ENCODE assay signal across 9 cellular contexts in genomic region chr22:36238348-36239149, GRCh38. TPM values are rescaled to one million over a fixed set of nuclear protein-coding genes. Genes with fewer than 3 reads are reported as not detected.
DNase-seq lines count a peak whose midpoint lies in the region; ATAC-seq, FAIRE-seq and TF ChIP-seq lines count a peak whose summit lies in the region.
"Had no signal": no experiment of that assay in that cellular context is flagged by ENCODE, and none has a peak within 500 bp of the region (broad histone marks: within the 10 kb centered on the region; RNA-seq: fewer than 3 reads in every experiment).

No MANE protein-coding gene starts in this region.

- H2AFZ ChIP-seq in K562 (ENCODE audit: low read depth, low read length) = peak overlapping the region; percentile 94

- no peak for TF ChIP-seq RAD21 in K562 (CRISPR knock-in tag; conservative IDR thresholded peaks at IDR 0.05 in 1 of 2, IDR thresholded peaks at IDR 0.05 in 1 of 2)

- POLR2A ChIA-PET in K562 (lab: Yijun Ruan, JAX) = interaction anchor here (0.6 to 3.2 kb wide), 9 partner anchors 8 to 252 kb away, joined by 3 to 15 read pairs (median 3); partner anchors contain the start of genes APOL1 and APOL3

- H3K79me2 ChIP-seq in K562 (ENCODE audit: control insufficient read depth, insufficient read depth, low read length) = peaks cover 23% of the 10 kb centered on the region

- TF ChIP-seq EP300 in K562 (IDR thresholded peaks at IDR 0.05; ENCODE audit: low read length) = no peak

- intact Hi-C loops in K562 (cut with micrococcal nuclease) = loop anchor here (5.0 kb wide), 1 partner anchor 39 kb away; no protein-coding TSS in a partner anchor

- peak overlapping the region; percentile 74 to 89 for H3K9ac ChIP-seq in K562 (ENCODE audit: insufficient read depth in 1 of 2, low read depth in 2 of 2, low read length in 2 of 2)

- H3K4me2 ChIP-seq in K562 (ENCODE audit: insufficient read depth, low read length) = peak overlapping the region; percentile 97

- H3K36me3 ChIP-seq in K562 (ENCODE audit: control insufficient read depth, insufficient read depth, low read length) = peaks cover 3% of the 10 kb centered on the region; the same call in 1 of the 3 replicates

- H3K9me3 ChIP-seq in K562 (replicated peaks; ENCODE audit: control insufficient read depth, insufficient read depth, low read depth, low read length) = peaks cover 2% of the 10 kb centered on the region; the same call in 1 of the 2 replicates

- TF ChIP-seq CTCF in LNCaP clone FGC (IDR thresholded peaks at IDR 0.05; ENCODE audit: control insufficient read depth, extremely low read depth, insufficient read depth) (no peak), K562 (IDR thresholded peaks at IDR 0.05 in 2 of 3, conservative IDR thresholded peaks at IDR 0.05 in 1 of 3; ENCODE audit: insufficient read depth in 2 of 3, low read depth in 1 of 3, low read length in 3 of 3) (no peak)

- DNase-seq in LNCaP clone FGC (ENCODE audit: low read depth) (no peak), K562 (ENCODE audit: extremely low read depth in 1 of 4, low spot score in 3 of 4) (peak; percentile 36 to 48 (median 45)), NCI-H2171 (lab: John Stamatoyannopoulos, UW) (no peak), NCI-H1930 (lab: John Stamatoyannopoulos, UW) (no peak)

- H3K4me3 ChIP-seq in GM08714 (ENCODE audit: low read length) (peak overlapping the region; percentile 90), LNCaP clone FGC (ENCODE audit: low read depth, low read length) (peak overlapping the region; percentile 73), K562 (peak overlapping the region; percentile 59)

- CTCF ChIA-PET in K562 (lab: Yijun Ruan, JAX; ENCODE audit: low intra/inter-chr PET ratio) = no interaction called here

- no TSS peak for BruUV-seq in K562 (replicated peaks; lab: Mats Ljungman, UMichigan)

- H3K27me3 ChIP-seq in K562 (ENCODE audit: control insufficient read depth in 2 of 2, insufficient read depth in 2 of 2, low read length in 2 of 2) = no peaks in the 10 kb centered on the region
- H3K27me3 ChIP-seq in layer of hippocampus (ENCODE audit: control insufficient read depth, insufficient read depth, low read length) = no peaks in the 10 kb centered on the region

- peaks cover 4 to 6% of the 10 kb centered on the region in 2 experiments; a peak in 4 of 5 replicates for H3K4me1 ChIP-seq in K562 (replicated peaks in 1 of 2; ENCODE audit: control insufficient read depth in 2 of 2, insufficient read depth in 2 of 2, low read length in 2 of 2)

- H3K9me1 ChIP-seq in K562 (ENCODE audit: control insufficient read depth, insufficient read depth, low read length) = no peaks in the 10 kb centered on the region

- H3K27ac ChIP-seq in K562 (ENCODE audit: extremely low read depth, low read depth, low read length) (peak overlapping the region; percentile 87), layer of hippocampus (ENCODE audit: low read depth, low read length) (peak overlapping the region; percentile 81), temporal lobe (ENCODE audit: low read depth, low read length) (peak overlapping the region; percentile 92)

- FAIRE-seq in K562 (lab: Jason Lieb, UNC) = peak; percentile 70
- FAIRE-seq: TTC549 had no signal

- in situ Hi-C loops in K562 (cut with MboI) = no loop called here

- H4K20me1 ChIP-seq in K562 (replicated peaks; ENCODE audit: control insufficient read depth, insufficient read depth, low read length) = no peaks in the 10 kb centered on the region

- WGBS in K562 (ENCODE audit: insufficient coverage, low coverage, missing lambda C conversion rate) = 0% methylated on average over 5 of the region's 5 CpGs

- ATAC-seq in K562 (peak; percentile 66), HG02970 (IDR thresholded peaks at IDR 0.05; ENCODE audit: low FRiP score, unreplicated experiment) (no peak)

- no peak for TF ChIP-seq POLR2A in K562 (conservative IDR thresholded peaks at IDR 0.05)

TF ChIP-seq in K562, 482 proteins besides CTCF, POLR2A, EP300 and RAD21:
- 0 out of 2 replicates have a peak, but pooled peaks have one; percentile 28 for TF ChIP-seq JUND (IDR thresholded peaks at IDR 0.05; ENCODE audit: borderline replicate concordance, low read depth, low read length)
- no peak; the same call in 2 of the 3 replicates for TF ChIP-seq JUND (tag; IDR thresholded peaks at IDR 0.05; ENCODE audit: borderline replicate concordance, low read depth, low read length)
- 0 out of 2 replicates have a peak, but pooled peaks have one; percentile 47 for TF ChIP-seq ZNF184 (CRISPR knock-in tag; IDR thresholded peaks at IDR 0.05)
- TF ChIP-seq TAF9B (IDR thresholded peaks at IDR 0.05; ENCODE audit: partially characterized antibody) = peak; percentile 14
- no peak for TF ChIP-seq POLR2AphosphoS5 (IDR thresholded peaks at IDR 0.05; ENCODE audit: control insufficient read depth, insufficient read depth, low read depth, low read length)
- peak; percentile 59 for TF ChIP-seq NFIC (IDR thresholded peaks at IDR 0.05)
TF ChIP-seq in K562: peak in this region for 4.

RNA-seq across cellular contexts. Expression of gene APOL2, which starts 0.8 kb away (rescaled TPM):
- total RNA-seq in K562 (2011; cell fraction: chromatin; rRNA removed; ENCODE audit: low replicate concordance) = 7.9 and 14.5 TPM in 2 replicates
- 9.6 and 11.0 TPM in 2 replicates for total RNA-seq in K562 (2011; cell fraction: nucleolus; rRNA removed)
- total RNA-seq in K562 (2011; cell fraction: nucleoplasm; rRNA removed) = 11.5 and 15.8 TPM in 2 replicates
- total RNA-seq in K562 (2014; rRNA removed) (8.9 and 9.7 TPM in 2 replicates), K562 (2014; rRNA removed; fragmentation: Illumina TruSeq; extraction: Trizol) (9.3 and 10.6 TPM in 2 replicates), K562 (2015; rRNA removed; fragmentation: Illumina TruSeq; extraction: Trizol) (9.6 and 10.6 TPM in 2 replicates), K562 (2021) (9.7 and 10.6 TPM in 2 replicates), temporal lobe (6.1 TPM)
- polyA plus RNA-seq in K562 (2011; rRNA removed) (5.4 and 7.7 TPM in 2 replicates), K562 (2014; fragmentation: Illumina TruSeq; extraction: Trizol) (8.9 and 9.4 TPM in 2 replicates), K562 (2014; fragmentation: Nextera tagmentation; extraction: Ambion mirVana) (1 to 10 TPM; 2.7 to 6.8 TPM), K562 (2014; rRNA removed) (6.6 and 6.9 TPM in 2 replicates)
- polyA plus RNA-seq in K562 (2011; cell fraction: cytosol; rRNA removed) = 5.7 and 7.9 TPM in 2 replicates
- 7.8 and 12.8 TPM in 2 replicates for polyA plus RNA-seq in K562 (2011; cell fraction: nucleus; rRNA removed)
- polyA plus RNA-seq in K562 (2012) = 12.3 and 12.8 TPM in 2 replicates
- polyA minus RNA-seq in K562 (2011; rRNA and poly(A)+ RNA removed) = 7.8 and 13.2 TPM in 2 replicates
- 3.5 and 6.3 TPM in 2 replicates for polyA minus RNA-seq in K562 (2011; cell fraction: cytosol; rRNA and poly(A)+ RNA removed)
- polyA minus RNA-seq in K562 (2011; cell fraction: nucleus; rRNA and poly(A)+ RNA removed) = 2.4 and 3.6 TPM in 2 replicates

RNA-seq across cellular contexts. Expression of gene APOL1, which starts 14.4 kb away (rescaled TPM):
- 16.6 and 19.1 TPM in 2 replicates for total RNA-seq in K562 (2011; cell fraction: chromatin; rRNA removed; ENCODE audit: low replicate concordance)
- total RNA-seq in K562 (2011; cell fraction: nucleolus; rRNA removed) = 16.3 and 21.5 TPM in 2 replicates
- 19.4 and 21.1 TPM in 2 replicates for total RNA-seq in K562 (2011; cell fraction: nucleoplasm; rRNA removed)
- total RNA-seq in K562 (2014; rRNA removed) (5.8 TPM in 2 replicates), K562 (2014; rRNA removed; fragmentation: Illumina TruSeq; extraction: Trizol) (3.5 and 4.1 TPM in 2 replicates), K562 (2015; rRNA removed; fragmentation: Illumina TruSeq; extraction: Trizol) (7.0 and 7.3 TPM in 2 replicates), K562 (2021) (8.1 and 9.0 TPM in 2 replicates), temporal lobe (0.74 TPM)
- polyA plus RNA-seq in K562 (2011; rRNA removed) (4.7 and 5.6 TPM in 2 replicates), K562 (2014; fragmentation: Illumina TruSeq; extraction: Trizol) (9.5 and 9.7 TPM in 2 replicates), K562 (2014; fragmentation: Nextera tagmentation; extraction: Ambion mirVana) (1 to 10 TPM; 2.5 to 4.2 TPM), K562 (2014; rRNA removed) (5.3 and 6.9 TPM in 2 replicates)
- polyA plus RNA-seq in K562 (2011; cell fraction: cytosol; rRNA removed) = 2.8 and 4.2 TPM in 2 replicates
- polyA plus RNA-seq in K562 (2011; cell fraction: nucleus; rRNA removed) = 7.4 and 14.5 TPM in 2 replicates
- 21.2 and 33.8 TPM in 2 replicates for polyA plus RNA-seq in K562 (2012)
- polyA minus RNA-seq in K562 (2011; rRNA and poly(A)+ RNA removed) = 4.9 and 5.3 TPM in 2 replicates
- polyA minus RNA-seq in K562 (2011; cell fraction: cytosol; rRNA and poly(A)+ RNA removed) = 1.2 and 5.9 TPM in 2 replicates
- 2.6 and 3.2 TPM in 2 replicates for polyA minus RNA-seq in K562 (2011; cell fraction: nucleus; rRNA and poly(A)+ RNA removed)

RNA-seq across cellular contexts. Expression of gene APOL4, which starts 36.9 kb away (rescaled TPM):
- 11.5 and 14.1 TPM in 2 replicates for total RNA-seq in K562 (2011; cell fraction: chromatin; rRNA removed; ENCODE audit: low replicate concordance)
- total RNA-seq in K562 (2011; cell fraction: nucleolus; rRNA removed) = 8.7 and 14.0 TPM in 2 replicates
- 14.4 and 15.3 TPM in 2 replicates for total RNA-seq in K562 (2011; cell fraction: nucleoplasm; rRNA removed)
- 6.6 and 9.4 TPM in 2 replicates for total RNA-seq in K562 (2014; rRNA removed)
- 7.6 and 9.3 TPM in 2 replicates for total RNA-seq in K562 (2014; rRNA removed; fragmentation: Illumina TruSeq; extraction: Trizol)
- total RNA-seq in K562 (2015; rRNA removed; fragmentation: Illumina TruSeq; extraction: Trizol) = 11.0 and 11.9 TPM in 2 replicates
- total RNA-seq in K562 (2021) = 8.9 and 9.8 TPM in 2 replicates
- polyA plus RNA-seq in K562 (2011; rRNA removed) = 14.3 and 14.5 TPM in 2 replicates
- polyA plus RNA-seq in K562 (2011; cell fraction: cytosol; rRNA removed) = 14.6 and 18.4 TPM in 2 replicates
- 8.5 and 10.5 TPM in 2 replicates for polyA plus RNA-seq in K562 (2011; cell fraction: nucleus; rRNA removed)
- polyA plus RNA-seq in K562 (2012) = 16.0 and 18.4 TPM in 2 replicates
- polyA plus RNA-seq in K562 (2014; fragmentation: Illumina TruSeq; extraction: Trizol) = 8.1 and 10.2 TPM in 2 replicates
- polyA plus RNA-seq in K562 (2014; fragmentation: Nextera tagmentation; extraction: Ambion mirVana) = 10 to 100 TPM in 1 of 2 experiments, 1 to 10 TPM in 1; 8.9 to 15.0 TPM
- 6.5 and 7.2 TPM in 2 replicates for polyA plus RNA-seq in K562 (2014; rRNA removed)
- 32.8 and 36.6 TPM in 2 replicates for polyA minus RNA-seq in K562 (2011; rRNA and poly(A)+ RNA removed)
- 9.2 and 12.4 TPM in 2 replicates for polyA minus RNA-seq in K562 (2011; cell fraction: cytosol; rRNA and poly(A)+ RNA removed)
- polyA minus RNA-seq in K562 (2011; cell fraction: nucleus; rRNA and poly(A)+ RNA removed) = 6.5 and 15.6 TPM in 2 replicates
- total RNA-seq in temporal lobe = 9.3 TPM

Comparison
In these comparisons a context has a peak if more than half of its experiments do, and no peak if none do; other contexts are left out.
1. DNase-seq: peak in K562 (4 of 4); none in LNCaP clone FGC (single experiment), NCI-H2171 (single experiment) and NCI-H1930 (0 of 2).
2. Peak in every context shown above with its lines, with median percentiles within 50 percentile points of each other: H3K4me3 ChIP-seq and H3K27ac ChIP-seq.